In the genomic region with DNA sequence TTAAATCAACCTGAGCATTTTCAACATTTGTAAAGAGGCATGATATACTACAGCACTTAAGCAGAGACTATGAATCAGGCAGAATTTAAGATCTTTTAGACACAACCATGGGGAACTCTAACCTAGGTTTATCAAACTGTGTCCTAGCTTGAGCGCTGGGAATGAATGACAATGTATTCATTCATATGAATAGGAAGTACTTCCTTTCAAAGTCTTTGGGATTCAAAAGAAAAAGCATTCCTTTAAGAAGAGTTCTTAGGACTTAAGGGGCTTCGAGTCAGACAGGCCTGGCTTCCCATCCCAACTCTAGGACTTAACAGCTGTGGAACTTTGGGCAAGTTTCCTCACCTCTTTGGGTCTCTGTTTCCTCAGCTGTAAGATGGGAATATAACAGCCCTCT, we compare ENCODE assay signal across 1 cellular context.
A peak's percentile ranks its signal among the peaks of the same experiment; 100 is the strongest.
TF ChIP-seq lines count a peak whose summit lies in the region.

No MANE protein-coding gene starts in this region.

TF ChIP-seq in GM23338, 12 proteins besides CTCF, POLR2A, EP300 and RAD21 (continued from another document):
- TF ChIP-seq POLR2AphosphoS5 (IDR thresholded peaks at IDR 0.05; ENCODE audit: low read depth) = 0 out of 2 replicates have a peak, but pooled peaks have one; percentile 19
